ENCODE assay signal across 27 cellular contexts in the genomic region with DNA sequence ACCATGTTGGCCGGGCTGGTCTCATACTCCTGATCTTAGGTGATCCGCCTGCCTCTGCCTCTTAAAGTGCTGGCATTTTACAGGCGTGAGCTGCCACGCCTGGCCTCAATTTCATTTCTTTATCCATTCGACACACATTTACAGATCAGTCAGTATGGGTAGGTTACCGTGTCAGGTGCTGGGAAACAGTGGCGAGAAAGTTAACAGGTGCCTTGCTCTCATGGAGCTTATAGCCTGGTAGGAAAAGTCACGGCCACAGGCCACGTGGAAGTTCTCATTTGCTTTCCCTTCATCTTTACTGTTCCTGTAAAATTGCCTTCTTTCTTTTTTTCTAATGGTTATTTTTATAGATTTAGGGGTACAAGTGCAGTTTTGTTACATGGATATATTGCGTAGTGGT.
"Had no signal": no experiment of that assay in that cellular context is flagged by ENCODE, and none has a peak within 500 bp of the region (broad histone marks: within the 10 kb centered on the region; RNA-seq: fewer than 3 reads in every experiment).

No MANE protein-coding gene starts in this region.

- H3K27ac ChIP-seq: epithelial cell of prostate, gastrocnemius medialis, neutrophil, psoas muscle, thyroid gland had no signal

- H3K27me3 Mint-ChIP-seq: memory B cell, naive B cell had no signal

- DNase-seq: cortex of kidney; dorsolateral prefrontal cortex; effector CD4-positive, alpha-beta T cell; gastrocnemius medialis; head of caudate nucleus; kidney; mucosa of descending colon; naive B cell; posterior cingulate gyrus; psoas muscle; sigmoid colon; stimulated activated CD4-positive, alpha-beta T cell treated with anti-CD3 and anti-CD28 coated beads, Interleukin-2, amount 100 ng/mL, for 24 hours; stimulated activated CD4-positive, alpha-beta T cell treated with anti-CD3 and anti-CD28 coated beads, Interleukin-4, amount 100 ng/mL, for 24 hours; stimulated activated naive CD4-positive, alpha-beta T cell treated with Interleukin-2 at 50 U/mL for 16 hours; stomach; thyroid gland; trophoblast cell had no signal

- H3K27ac Mint-ChIP-seq: mesothelial cell of epicardium; stimulated activated effector memory CD8-positive, alpha-beta T cell treated with anti-CD3 and anti-CD28 coated beads, Interleukin-12 subunit alpha, Interleukin-12 subunit beta, amount 100 ng/mL, for 72 hours had no signal

- H3K36me3 ChIP-seq: gastrocnemius medialis, neutrophil, sigmoid colon, stomach, thyroid gland, vagina had no signal

- H3K4me3 ChIP-seq: dorsolateral prefrontal cortex, gastrocnemius medialis, lung, mucosa of descending colon, psoas muscle, sigmoid colon, stomach, thyroid gland, vagina had no signal

- H3K9me3 ChIP-seq: gastrocnemius medialis, mucosa of descending colon, neutrophil, psoas muscle, sigmoid colon, stomach, thyroid gland, vagina had no signal

- H3K36me3 Mint-ChIP-seq: mesothelial cell of epicardium had no signal

- FAIRE-seq: kidney had no signal

- H3K9me3 Mint-ChIP-seq: memory B cell had no signal

- ATAC-seq: esophagus mucosa; gastrocnemius medialis; left lobe of liver; mucosa of descending colon; psoas muscle; right cardiac atrium; stimulated activated effector memory CD8-positive, alpha-beta T cell treated with anti-CD3 and anti-CD28 coated beads, Interleukin-12 subunit alpha, Interleukin-12 subunit beta, amount 100 ng/mL, for 72 hours had no signal

- H3K27me3 ChIP-seq: dorsolateral prefrontal cortex, sigmoid colon, thyroid gland, vagina had no signal
